ENCODE assay signal across 1 cellular context in the genomic region with DNA sequence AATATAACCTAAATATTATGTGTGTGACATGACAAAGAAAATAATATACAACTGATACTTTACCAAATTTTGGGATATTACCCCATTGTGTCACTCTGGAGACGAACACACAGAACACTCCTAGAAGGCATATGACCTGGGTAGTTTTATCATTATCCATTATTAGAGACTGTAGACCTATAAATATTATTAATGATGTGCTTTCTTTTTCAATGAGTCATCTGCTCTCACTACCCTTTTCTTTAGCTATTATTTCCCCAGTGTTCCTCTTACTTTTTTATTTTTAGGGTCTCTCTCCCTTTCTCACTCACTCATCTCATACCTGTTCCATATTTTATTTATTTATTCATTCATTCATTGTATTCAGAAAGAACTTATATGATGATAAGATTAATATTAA.
A peak's percentile ranks its signal among the peaks of the same experiment; 100 is the strongest.
TF ChIP-seq lines count a peak whose summit lies in the region.

No MANE protein-coding gene starts in this region.

TF ChIP-seq in GM12878, 131 proteins besides CTCF, POLR2A, EP300 and RAD21 (continues in another document):
- TF ChIP-seq, protein P1, sequence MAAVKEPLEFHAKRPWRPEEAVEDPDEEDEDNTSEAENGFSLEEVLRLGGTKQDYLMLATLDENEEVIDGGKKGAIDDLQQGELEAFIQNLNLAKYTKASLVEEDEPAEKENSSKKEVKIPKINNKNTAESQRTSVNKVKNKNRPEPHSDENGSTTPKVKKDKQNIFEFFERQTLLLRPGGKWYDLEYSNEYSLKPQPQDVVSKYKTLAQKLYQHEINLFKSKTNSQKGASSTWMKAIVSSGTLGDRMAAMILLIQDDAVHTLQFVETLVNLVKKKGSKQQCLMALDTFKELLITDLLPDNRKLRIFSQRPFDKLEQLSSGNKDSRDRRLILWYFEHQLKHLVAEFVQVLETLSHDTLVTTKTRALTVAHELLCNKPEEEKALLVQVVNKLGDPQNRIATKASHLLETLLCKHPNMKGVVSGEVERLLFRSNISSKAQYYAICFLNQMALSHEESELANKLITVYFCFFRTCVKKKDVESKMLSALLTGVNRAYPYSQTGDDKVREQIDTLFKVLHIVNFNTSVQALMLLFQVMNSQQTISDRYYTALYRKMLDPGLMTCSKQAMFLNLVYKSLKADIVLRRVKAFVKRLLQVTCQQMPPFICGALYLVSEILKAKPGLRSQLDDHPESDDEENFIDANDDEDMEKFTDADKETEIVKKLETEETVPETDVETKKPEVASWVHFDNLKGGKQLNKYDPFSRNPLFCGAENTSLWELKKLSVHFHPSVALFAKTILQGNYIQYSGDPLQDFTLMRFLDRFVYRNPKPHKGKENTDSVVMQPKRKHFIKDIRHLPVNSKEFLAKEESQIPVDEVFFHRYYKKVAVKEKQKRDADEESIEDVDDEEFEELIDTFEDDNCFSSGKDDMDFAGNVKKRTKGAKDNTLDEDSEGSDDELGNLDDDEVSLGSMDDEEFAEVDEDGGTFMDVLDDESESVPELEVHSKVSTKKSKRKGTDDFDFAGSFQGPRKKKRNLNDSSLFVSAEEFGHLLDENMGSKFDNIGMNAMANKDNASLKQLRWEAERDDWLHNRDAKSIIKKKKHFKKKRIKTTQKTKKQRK (IDR thresholded peaks at IDR 0.05; ENCODE audit: low read depth, low read length) = no peak
- TF ChIP-seq FOXM1 (IDR thresholded peaks at IDR 0.05; ENCODE audit: low read depth, low read length) (peak; percentile 75; the same call in 1 of the 2 replicates), RBBP5 (conservative IDR thresholded peaks at IDR 0.05) (no peak), NFIC (IDR thresholded peaks at IDR 0.05; ENCODE audit: low read depth, low read length) (peak; percentile 94), CREM (IDR thresholded peaks at IDR 0.05; ENCODE audit: low read depth) (peak; percentile 45; the same call in 1 of the 2 replicates), MXI1 (IDR thresholded peaks at IDR 0.05; ENCODE audit: low read depth, low read length) (no peak), RCOR1 (conservative IDR thresholded peaks at IDR 0.05; ENCODE audit: low read depth, low read length) (no peak), ZNF24 (IDR thresholded peaks at IDR 0.05) (0 out of 2 replicates have a peak, but pooled peaks have one; percentile 39), SIN3A (IDR thresholded peaks at IDR 0.05; ENCODE audit: low read depth, low read length) (no peak), ETV6 (conservative IDR thresholded peaks at IDR 0.05 in 1 of 2, IDR thresholded peaks at IDR 0.05 in 1 of 2; ENCODE audit: borderline replicate concordance in 1 of 2, low read depth in 1 of 2) (no peak), JUNB (IDR thresholded peaks at IDR 0.05) (peak; percentile 73), BMI1 (IDR thresholded peaks at IDR 0.05; ENCODE audit: borderline replicate concordance) (peak; percentile 41; the same call in 1 of the 2 replicates), MEF2A (IDR thresholded peaks at IDR 0.05; ENCODE audit: insufficient read depth, low read depth, low read length) (peak; percentile 93), GABPA (IDR thresholded peaks at IDR 0.05; ENCODE audit: low read depth) (no peak), MTA3 (IDR thresholded peaks at IDR 0.05; ENCODE audit: borderline replicate concordance, low read length) (0 out of 2 replicates have a peak, but pooled peaks have one; percentile 29), BACH1 (IDR thresholded peaks at IDR 0.05; ENCODE audit: borderline replicate concordance) (no peak), BCL11A (IDR thresholded peaks at IDR 0.05; ENCODE audit: low read depth, low read length) (peak; percentile 53; the same call in 1 of the 2 replicates), TCF7 (IDR thresholded peaks at IDR 0.05; ENCODE audit: borderline replicate concordance) (no peak), MTA2 (IDR thresholded peaks at IDR 0.05; ENCODE audit: low read depth) (peak; percentile 93), SPI1 (IDR thresholded peaks at IDR 0.05; ENCODE audit: borderline replicate concordance, insufficient read depth, low read depth, low read length) (peak; percentile 56), KLF5 (IDR thresholded peaks at IDR 0.05; ENCODE audit: partially characterized antibody) (no peak), NRF1 (conservative IDR thresholded peaks at IDR 0.05; ENCODE audit: low read depth, low read length) (no peak), JUND (IDR thresholded peaks at IDR 0.05; ENCODE audit: low read depth, low read length) (no peak), MYC (IDR thresholded peaks at IDR 0.05; ENCODE audit: insufficient read depth, insufficient read length, insufficient replicate concordance, low read length, severe bottlenecking) (no peak), SP1 (IDR thresholded peaks at IDR 0.05; ENCODE audit: low read depth, low read length) (no peak), EGR1 (IDR thresholded peaks at IDR 0.05; ENCODE audit: borderline replicate concordance in 1 of 2, low read depth in 2 of 2, low read length in 2 of 2) (no peak), DPF2 (IDR thresholded peaks at IDR 0.05) (peak; percentile 45; the same call in 1 of the 2 replicates), IRF4 (IDR thresholded peaks at IDR 0.05; ENCODE audit: low read depth, low read length) (0 out of 2 replicates have a peak, but pooled peaks have one; percentile 12), MEF2B (IDR thresholded peaks at IDR 0.05; ENCODE audit: partially characterized antibody, poor library complexity, severe bottlenecking) (peak; percentile 72), FOS (IDR thresholded peaks at IDR 0.05; ENCODE audit: borderline replicate concordance, extremely low read depth, insufficient read length) (no peak), KAT2A (conservative IDR thresholded peaks at IDR 0.05; ENCODE audit: control insufficient read depth, low read depth, low read length) (no peak), SUZ12 (IDR thresholded peaks at IDR 0.05; ENCODE audit: unreplicated experiment) (no peak), HDAC6 (IDR thresholded peaks at IDR 0.05; ENCODE audit: unreplicated experiment) (no peak), NR2C2 (IDR thresholded peaks at IDR 0.05; ENCODE audit: borderline replicate concordance, control insufficient read depth, insufficient read length, low read depth) (no peak), NBN (IDR thresholded peaks at IDR 0.05) (0 out of 2 replicates have a peak, but pooled peaks have one; percentile 38)
- TF ChIP-seq, protein P2, sequence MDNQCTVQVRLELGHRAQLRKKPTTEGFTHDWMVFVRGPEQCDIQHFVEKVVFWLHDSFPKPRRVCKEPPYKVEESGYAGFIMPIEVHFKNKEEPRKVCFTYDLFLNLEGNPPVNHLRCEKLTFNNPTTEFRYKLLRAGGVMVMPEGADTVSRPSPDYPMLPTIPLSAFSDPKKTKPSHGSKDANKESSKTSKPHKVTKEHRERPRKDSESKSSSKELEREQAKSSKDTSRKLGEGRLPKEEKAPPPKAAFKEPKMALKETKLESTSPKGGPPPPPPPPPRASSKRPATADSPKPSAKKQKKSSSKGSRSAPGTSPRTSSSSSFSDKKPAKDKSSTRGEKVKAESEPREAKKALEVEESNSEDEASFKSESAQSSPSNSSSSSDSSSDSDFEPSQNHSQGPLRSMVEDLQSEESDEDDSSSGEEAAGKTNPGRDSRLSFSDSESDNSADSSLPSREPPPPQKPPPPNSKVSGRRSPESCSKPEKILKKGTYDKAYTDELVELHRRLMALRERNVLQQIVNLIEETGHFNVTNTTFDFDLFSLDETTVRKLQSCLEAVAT (IDR thresholded peaks at IDR 0.05) = peak; percentile 65; the same call in 1 of the 2 replicates
- TF ChIP-seq, protein P3, sequence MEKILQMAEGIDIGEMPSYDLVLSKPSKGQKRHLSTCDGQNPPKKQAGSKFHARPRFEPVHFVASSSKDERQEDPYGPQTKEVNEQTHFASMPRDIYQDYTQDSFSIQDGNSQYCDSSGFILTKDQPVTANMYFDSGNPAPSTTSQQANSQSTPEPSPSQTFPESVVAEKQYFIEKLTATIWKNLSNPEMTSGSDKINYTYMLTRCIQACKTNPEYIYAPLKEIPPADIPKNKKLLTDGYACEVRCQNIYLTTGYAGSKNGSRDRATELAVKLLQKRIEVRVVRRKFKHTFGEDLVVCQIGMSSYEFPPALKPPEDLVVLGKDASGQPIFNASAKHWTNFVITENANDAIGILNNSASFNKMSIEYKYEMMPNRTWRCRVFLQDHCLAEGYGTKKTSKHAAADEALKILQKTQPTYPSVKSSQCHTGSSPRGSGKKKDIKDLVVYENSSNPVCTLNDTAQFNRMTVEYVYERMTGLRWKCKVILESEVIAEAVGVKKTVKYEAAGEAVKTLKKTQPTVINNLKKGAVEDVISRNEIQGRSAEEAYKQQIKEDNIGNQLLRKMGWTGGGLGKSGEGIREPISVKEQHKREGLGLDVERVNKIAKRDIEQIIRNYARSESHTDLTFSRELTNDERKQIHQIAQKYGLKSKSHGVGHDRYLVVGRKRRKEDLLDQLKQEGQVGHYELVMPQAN (conservative IDR thresholded peaks at IDR 0.05) = no peak
- TF ChIP-seq, protein P4, sequence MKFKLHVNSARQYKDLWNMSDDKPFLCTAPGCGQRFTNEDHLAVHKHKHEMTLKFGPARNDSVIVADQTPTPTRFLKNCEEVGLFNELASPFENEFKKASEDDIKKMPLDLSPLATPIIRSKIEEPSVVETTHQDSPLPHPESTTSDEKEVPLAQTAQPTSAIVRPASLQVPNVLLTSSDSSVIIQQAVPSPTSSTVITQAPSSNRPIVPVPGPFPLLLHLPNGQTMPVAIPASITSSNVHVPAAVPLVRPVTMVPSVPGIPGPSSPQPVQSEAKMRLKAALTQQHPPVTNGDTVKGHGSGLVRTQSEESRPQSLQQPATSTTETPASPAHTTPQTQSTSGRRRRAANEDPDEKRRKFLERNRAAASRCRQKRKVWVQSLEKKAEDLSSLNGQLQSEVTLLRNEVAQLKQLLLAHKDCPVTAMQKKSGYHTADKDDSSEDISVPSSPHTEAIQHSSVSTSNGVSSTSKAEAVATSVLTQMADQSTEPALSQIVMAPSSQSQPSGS (IDR thresholded peaks at IDR 0.05; ENCODE audit: low read length) = peak; percentile 75
- TF ChIP-seq, protein P5, sequence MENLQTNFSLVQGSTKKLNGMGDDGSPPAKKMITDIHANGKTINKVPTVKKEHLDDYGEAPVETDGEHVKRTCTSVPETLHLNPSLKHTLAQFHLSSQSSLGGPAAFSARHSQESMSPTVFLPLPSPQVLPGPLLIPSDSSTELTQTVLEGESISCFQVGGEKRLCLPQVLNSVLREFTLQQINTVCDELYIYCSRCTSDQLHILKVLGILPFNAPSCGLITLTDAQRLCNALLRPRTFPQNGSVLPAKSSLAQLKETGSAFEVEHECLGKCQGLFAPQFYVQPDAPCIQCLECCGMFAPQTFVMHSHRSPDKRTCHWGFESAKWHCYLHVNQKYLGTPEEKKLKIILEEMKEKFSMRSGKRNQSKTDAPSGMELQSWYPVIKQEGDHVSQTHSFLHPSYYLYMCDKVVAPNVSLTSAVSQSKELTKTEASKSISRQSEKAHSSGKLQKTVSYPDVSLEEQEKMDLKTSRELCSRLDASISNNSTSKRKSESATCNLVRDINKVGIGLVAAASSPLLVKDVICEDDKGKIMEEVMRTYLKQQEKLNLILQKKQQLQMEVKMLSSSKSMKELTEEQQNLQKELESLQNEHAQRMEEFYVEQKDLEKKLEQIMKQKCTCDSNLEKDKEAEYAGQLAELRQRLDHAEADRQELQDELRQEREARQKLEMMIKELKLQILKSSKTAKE (IDR thresholded peaks at IDR 0.05; ENCODE audit: low read depth, poor library complexity, severe bottlenecking) = peak; percentile 47
- TF ChIP-seq, protein P6, sequence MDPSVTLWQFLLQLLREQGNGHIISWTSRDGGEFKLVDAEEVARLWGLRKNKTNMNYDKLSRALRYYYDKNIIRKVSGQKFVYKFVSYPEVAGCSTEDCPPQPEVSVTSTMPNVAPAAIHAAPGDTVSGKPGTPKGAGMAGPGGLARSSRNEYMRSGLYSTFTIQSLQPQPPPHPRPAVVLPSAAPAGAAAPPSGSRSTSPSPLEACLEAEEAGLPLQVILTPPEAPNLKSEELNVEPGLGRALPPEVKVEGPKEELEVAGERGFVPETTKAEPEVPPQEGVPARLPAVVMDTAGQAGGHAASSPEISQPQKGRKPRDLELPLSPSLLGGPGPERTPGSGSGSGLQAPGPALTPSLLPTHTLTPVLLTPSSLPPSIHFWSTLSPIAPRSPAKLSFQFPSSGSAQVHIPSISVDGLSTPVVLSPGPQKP (IDR thresholded peaks at IDR 0.05; ENCODE audit: low read depth, low read length) = no peak
- TF ChIP-seq, protein P7, sequence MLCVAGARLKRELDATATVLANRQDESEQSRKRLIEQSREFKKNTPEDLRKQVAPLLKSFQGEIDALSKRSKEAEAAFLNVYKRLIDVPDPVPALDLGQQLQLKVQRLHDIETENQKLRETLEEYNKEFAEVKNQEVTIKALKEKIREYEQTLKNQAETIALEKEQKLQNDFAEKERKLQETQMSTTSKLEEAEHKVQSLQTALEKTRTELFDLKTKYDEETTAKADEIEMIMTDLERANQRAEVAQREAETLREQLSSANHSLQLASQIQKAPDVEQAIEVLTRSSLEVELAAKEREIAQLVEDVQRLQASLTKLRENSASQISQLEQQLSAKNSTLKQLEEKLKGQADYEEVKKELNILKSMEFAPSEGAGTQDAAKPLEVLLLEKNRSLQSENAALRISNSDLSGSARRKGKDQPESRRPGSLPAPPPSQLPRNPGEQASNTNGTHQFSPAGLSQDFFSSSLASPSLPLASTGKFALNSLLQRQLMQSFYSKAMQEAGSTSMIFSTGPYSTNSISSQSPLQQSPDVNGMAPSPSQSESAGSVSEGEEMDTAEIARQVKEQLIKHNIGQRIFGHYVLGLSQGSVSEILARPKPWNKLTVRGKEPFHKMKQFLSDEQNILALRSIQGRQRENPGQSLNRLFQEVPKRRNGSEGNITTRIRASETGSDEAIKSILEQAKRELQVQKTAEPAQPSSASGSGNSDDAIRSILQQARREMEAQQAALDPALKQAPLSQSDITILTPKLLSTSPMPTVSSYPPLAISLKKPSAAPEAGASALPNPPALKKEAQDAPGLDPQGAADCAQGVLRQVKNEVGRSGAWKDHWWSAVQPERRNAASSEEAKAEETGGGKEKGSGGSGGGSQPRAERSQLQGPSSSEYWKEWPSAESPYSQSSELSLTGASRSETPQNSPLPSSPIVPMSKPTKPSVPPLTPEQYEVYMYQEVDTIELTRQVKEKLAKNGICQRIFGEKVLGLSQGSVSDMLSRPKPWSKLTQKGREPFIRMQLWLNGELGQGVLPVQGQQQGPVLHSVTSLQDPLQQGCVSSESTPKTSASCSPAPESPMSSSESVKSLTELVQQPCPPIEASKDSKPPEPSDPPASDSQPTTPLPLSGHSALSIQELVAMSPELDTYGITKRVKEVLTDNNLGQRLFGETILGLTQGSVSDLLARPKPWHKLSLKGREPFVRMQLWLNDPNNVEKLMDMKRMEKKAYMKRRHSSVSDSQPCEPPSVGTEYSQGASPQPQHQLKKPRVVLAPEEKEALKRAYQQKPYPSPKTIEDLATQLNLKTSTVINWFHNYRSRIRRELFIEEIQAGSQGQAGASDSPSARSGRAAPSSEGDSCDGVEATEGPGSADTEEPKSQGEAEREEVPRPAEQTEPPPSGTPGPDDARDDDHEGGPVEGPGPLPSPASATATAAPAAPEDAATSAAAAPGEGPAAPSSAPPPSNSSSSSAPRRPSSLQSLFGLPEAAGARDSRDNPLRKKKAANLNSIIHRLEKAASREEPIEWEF (IDR thresholded peaks at IDR 0.05; ENCODE audit: insufficient replicate concordance, low read depth, low read length) = peak; percentile 37
- TF ChIP-seq, protein P8, sequence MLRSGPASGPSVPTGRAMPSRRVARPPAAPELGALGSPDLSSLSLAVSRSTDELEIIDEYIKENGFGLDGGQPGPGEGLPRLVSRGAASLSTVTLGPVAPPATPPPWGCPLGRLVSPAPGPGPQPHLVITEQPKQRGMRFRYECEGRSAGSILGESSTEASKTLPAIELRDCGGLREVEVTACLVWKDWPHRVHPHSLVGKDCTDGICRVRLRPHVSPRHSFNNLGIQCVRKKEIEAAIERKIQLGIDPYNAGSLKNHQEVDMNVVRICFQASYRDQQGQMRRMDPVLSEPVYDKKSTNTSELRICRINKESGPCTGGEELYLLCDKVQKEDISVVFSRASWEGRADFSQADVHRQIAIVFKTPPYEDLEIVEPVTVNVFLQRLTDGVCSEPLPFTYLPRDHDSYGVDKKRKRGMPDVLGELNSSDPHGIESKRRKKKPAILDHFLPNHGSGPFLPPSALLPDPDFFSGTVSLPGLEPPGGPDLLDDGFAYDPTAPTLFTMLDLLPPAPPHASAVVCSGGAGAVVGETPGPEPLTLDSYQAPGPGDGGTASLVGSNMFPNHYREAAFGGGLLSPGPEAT (IDR thresholded peaks at IDR 0.05; ENCODE audit: low read depth) = peak; percentile 69
